8 cellular contexts compared by ENCODE assay signal in genomic region chr14:59484611-59485174, GRCh38. TPM values are rescaled to one million over a fixed set of nuclear protein-coding genes. Genes with fewer than 3 reads are reported as not detected.
A peak's percentile ranks its signal among the peaks of the same experiment; 100 is the strongest.
DNase-seq lines count a peak whose midpoint lies in the region; ATAC-seq and TF ChIP-seq lines count a peak whose summit lies in the region.

No MANE protein-coding gene starts in this region.

- H3K9me3 ChIP-seq in Panc1 (ENCODE audit: control insufficient read depth, insufficient read depth, low read depth, low read length) = no peaks in the 10 kb centered on the region

- TF ChIP-seq CTCF in Panc1 (IDR thresholded peaks at IDR 0.05) (no peak), epithelial cell of esophagus (IDR thresholded peaks at IDR 0.05; ENCODE audit: insufficient read depth, low read depth, low read length, missing control alignments) (no peak), nephron progenitor cell (IDR thresholded peaks at IDR 0.05) (no peak)

- no peaks in the 10 kb centered on the region for H3K9me3 Mint-ChIP-seq in nephron progenitor cell

- H2AFZ ChIP-seq in ACC112 (ENCODE audit: low read length, unreplicated experiment) = peak overlapping the region; percentile 61

- H3K27ac ChIP-seq in ACC112 (ENCODE audit: low read depth, low read length) (peak overlapping the region; percentile 97), Panc1 (ENCODE audit: low read length) (peak overlapping the region; percentile 94)

- CTCF ChIA-PET in Panc1 (lab: Charles Lee) = interaction anchor here (1.1 to 1.2 kb wide), 2 partner anchors 41 to 90 kb away, joined by 3 read pairs; no protein-coding TSS in a partner anchor

- DNase-seq in Panc1 (ENCODE audit: low read depth, low spot score) (peak; percentile 2), epithelial cell of esophagus (ENCODE audit: low read depth) (no peak), nephron progenitor cell (no peak), foreskin melanocyte (no peak)
- no peak for DNase-seq in activated CD4-positive, alpha-beta T cell treated with anti-CD3 and anti-CD28 coated beads, Interleukin-2, amount 50 U/mL, for 4 hours

- peak; percentile 51 for ATAC-seq in GM18867 (IDR thresholded peaks at IDR 0.05; ENCODE audit: unreplicated experiment)
- peak; percentile 20 for ATAC-seq in HG03060 (IDR thresholded peaks at IDR 0.05; ENCODE audit: low read depth, unreplicated experiment)
- ATAC-seq in Panc1 = peak; percentile 71

- in situ Hi-C loops in Panc1 (cut with HindIII; ENCODE audit: low pct_unique_long_range_greater_than_20kb, low sequenced_read_pairs) = no loop called here

- H3K27ac Mint-ChIP-seq in nephron progenitor cell = peak overlapping the region; percentile 99

- no peaks in the 10 kb centered on the region for H3K27me3 Mint-ChIP-seq in nephron progenitor cell (ENCODE audit: low read depth, poor library complexity)

- H3K4me3 ChIP-seq in ACC112 (ENCODE audit: low read depth, low read length) (peak overlapping the region; percentile 100), Panc1 (ENCODE audit: low read depth in 2 of 2, low read length in 2 of 2) (peak overlapping the region; percentile 87 to 94), epithelial cell of esophagus (ENCODE audit: low read length) (peak overlapping the region; percentile 64)

- POLR2A ChIA-PET in Panc1 (lab: Charles Lee) = interaction anchor here (0.6 kb wide), 1 partner anchor 8 kb away, joined by 3 read pairs; no protein-coding TSS in a partner anchor

- H3K4me1 ChIP-seq in ACC112 (ENCODE audit: control insufficient read depth, insufficient read depth, low read length, unreplicated experiment) (peaks cover 24% of the 10 kb centered on the region), Panc1 (ENCODE audit: control insufficient read depth, insufficient read depth, low read length) (peaks cover 19% of the 10 kb centered on the region)

- H3K4me1 Mint-ChIP-seq in nephron progenitor cell = peaks cover 61% of the 10 kb centered on the region

- H3K4me3 Mint-ChIP-seq in nephron progenitor cell = peak overlapping the region; percentile 96

- peaks cover 77% of the 10 kb centered on the region for H3K79me2 ChIP-seq in ACC112 (ENCODE audit: control insufficient read depth, insufficient read depth, low read length, unreplicated experiment)

- BruUV-seq in Panc1 (replicated peaks; lab: Mats Ljungman, UMichigan) = no TSS peak

- no peaks in the 10 kb centered on the region for H3K27me3 ChIP-seq in ACC112 (ENCODE audit: insufficient read depth, low read length)
- no peaks in the 10 kb centered on the region for H3K27me3 ChIP-seq in Panc1 (ENCODE audit: control insufficient read depth, insufficient read depth, low read length)

- intact Hi-C loops in Panc1 (cut with micrococcal nuclease; ENCODE audit: unreplicated experiment) = no loop called here

- peaks cover 28% of the 10 kb centered on the region for H3K36me3 ChIP-seq in ACC112 (ENCODE audit: insufficient read depth, low read length)
- H3K36me3 ChIP-seq in Panc1 (ENCODE audit: control insufficient read depth, insufficient read depth, low read length) = peaks cover 20% of the 10 kb centered on the region

- peaks cover 23% of the 10 kb centered on the region for H3K36me3 Mint-ChIP-seq in nephron progenitor cell (ENCODE audit: low read depth)

RNA-seq across cellular contexts. Expression of gene JKAMP, which starts 0.4 kb away (rescaled TPM):
- total RNA-seq in Panc1 (2021; ENCODE audit: unreplicated experiment) = 36.0 TPM
- polyA plus RNA-seq in Panc1 (2012; ENCODE audit: insufficient read length) = 25.5 TPM

RNA-seq across cellular contexts. Expression of gene L3HYPDH, which starts 0.5 kb away (rescaled TPM):
- total RNA-seq in Panc1 (2021; ENCODE audit: unreplicated experiment) = 25.1 TPM
- polyA plus RNA-seq in Panc1 (2012; ENCODE audit: insufficient read length) = 17.7 TPM

RNA-seq across cellular contexts. Expression of gene GPR135, which starts 19.5 kb away (rescaled TPM):
- 3.1 TPM for total RNA-seq in Panc1 (2021; ENCODE audit: unreplicated experiment)
- polyA plus RNA-seq in Panc1 (2012; ENCODE audit: insufficient read length) = 1.4 TPM

Comparison
In these comparisons a context has a peak if more than half of its experiments do, and no peak if none do; other contexts are left out.
1. ATAC-seq: peak in every context shown above with its lines; median percentile 71 in Panc1; 51 in GM18867; 20 in HG03060.